In the genomic region with DNA sequence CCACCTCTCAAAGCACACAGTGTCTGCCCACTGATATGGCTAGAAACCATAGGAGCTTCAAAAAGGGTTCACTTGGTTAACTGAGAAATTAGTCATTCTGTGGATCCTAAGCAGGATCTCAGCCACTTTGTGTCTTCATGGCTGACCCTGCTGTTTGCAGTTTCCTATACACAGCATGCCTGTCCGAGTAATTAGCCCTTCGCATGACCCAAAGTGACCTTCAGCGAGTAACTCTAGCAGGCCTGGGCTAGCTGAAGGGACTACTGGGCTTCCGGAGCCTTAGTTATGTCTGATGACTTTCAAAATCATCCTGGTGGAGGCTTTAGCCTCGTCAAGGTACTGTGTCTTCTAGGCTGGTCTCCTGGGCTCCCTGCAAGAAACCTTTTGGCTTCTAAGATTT, we compare ENCODE assay signal across 11 cellular contexts. TPM values are rescaled to one million over a fixed set of nuclear protein-coding genes. Genes with fewer than 3 reads are reported as not detected.
DNase-seq lines count a peak whose midpoint lies in the region; ATAC-seq, FAIRE-seq and TF ChIP-seq lines count a peak whose summit lies in the region.
"Had no signal": no experiment of that assay in that cellular context is flagged by ENCODE, and none has a peak within 500 bp of the region (broad histone marks: within the 10 kb centered on the region; RNA-seq: fewer than 3 reads in every experiment).

No MANE protein-coding gene starts in this region.

- H3K4me1 ChIP-seq in left ventricle myocardium inferior (peaks cover 66% of the 10 kb centered on the region), astrocyte (ENCODE audit: insufficient read depth, low read length) (peaks cover 32% of the 10 kb centered on the region), mesenchymal stem cell (ENCODE audit: control insufficient read depth, insufficient read depth, low read depth, low read length) (peaks cover 7% of the 10 kb centered on the region), left lung (peaks cover 10 to 57% of the 10 kb centered on the region in 2 donors), OCI-LY7 (ENCODE audit: insufficient read depth, low read length, poor library complexity, severe bottlenecking) (no peaks in the 10 kb centered on the region)

- no peak overlapping the region for H2BK15ac ChIP-seq in mesenchymal stem cell (ENCODE audit: low read depth, poor library complexity, severe bottlenecking)

- peak overlapping the region; percentile 15 for H4K8ac ChIP-seq in mesenchymal stem cell (ENCODE audit: low read length)

- H3K9ac ChIP-seq in astrocyte (ENCODE audit: low read length): no peak overlapping the region
- no peak overlapping the region for H3K9ac ChIP-seq in mesenchymal stem cell (ENCODE audit: low read length)

- H3K27me3 ChIP-seq in left ventricle myocardium inferior (ENCODE audit: low read depth): no peaks in the 10 kb centered on the region
- no peaks in the 10 kb centered on the region for H3K27me3 ChIP-seq in astrocyte (ENCODE audit: insufficient read depth, low read length)
- H3K27me3 ChIP-seq in mesenchymal stem cell (ENCODE audit: control insufficient read depth in 1 of 2, insufficient read depth in 1 of 2, low read length in 2 of 2): no peaks in the 10 kb centered on the region
- no peaks in the 10 kb centered on the region for H3K27me3 ChIP-seq in left lung
- H3K27me3 ChIP-seq: BE2C had no signal

- no peak overlapping the region for H3K14ac ChIP-seq in mesenchymal stem cell (ENCODE audit: low read length in 2 of 2)

- H3K4ac ChIP-seq in mesenchymal stem cell (ENCODE audit: low read depth in 1 of 2, low read length in 2 of 2): no peak overlapping the region

- H3K36me3 ChIP-seq in left ventricle myocardium inferior (no peaks in the 10 kb centered on the region), astrocyte (ENCODE audit: insufficient read depth, low read length) (no peaks in the 10 kb centered on the region), mesenchymal stem cell (ENCODE audit: control insufficient read depth in 1 of 2, insufficient read depth in 2 of 2, low read depth in 1 of 2, low read length in 2 of 2) (no peaks in the 10 kb centered on the region), left lung (no peaks in the 10 kb centered on the region), OCI-LY7 (ENCODE audit: insufficient read depth, low read length) (no peaks in the 10 kb centered on the region)
- H3K36me3 ChIP-seq: BE2C had no signal

- peak overlapping the region; percentile 94 for H3K4me2 ChIP-seq in astrocyte (ENCODE audit: low read length)
- H3K4me2 ChIP-seq in mesenchymal stem cell (ENCODE audit: low read length, poor library complexity, severe bottlenecking): peak overlapping the region; percentile 41
- no peak overlapping the region for H3K4me2 ChIP-seq in OCI-LY7 (ENCODE audit: low read length)

- H3K79me1 ChIP-seq in mesenchymal stem cell (replicated peaks; ENCODE audit: low read length, poor library complexity, severe bottlenecking): peaks cover 3% of the 10 kb centered on the region

- H3K36me3 Mint-ChIP-seq in astrocyte (ENCODE audit: low read depth, unreplicated experiment) (peaks cover 6% of the 10 kb centered on the region), type B pancreatic cell (peaks cover 8% of the 10 kb centered on the region)

- H3K27ac ChIP-seq in left ventricle myocardium inferior (replicated peaks) (peak overlapping the region; percentile 91), astrocyte (ENCODE audit: low read depth, low read length) (no peak overlapping the region), mesenchymal stem cell (ENCODE audit: low read length, poor library complexity, severe bottlenecking) (no peak overlapping the region), left lung (no peak overlapping the region), OCI-LY7 (ENCODE audit: low read depth, low read length, poor library complexity, severe bottlenecking) (no peak overlapping the region)

- H3K27me3 Mint-ChIP-seq in astrocyte (ENCODE audit: low read depth, unreplicated experiment) (no peaks in the 10 kb centered on the region), type B pancreatic cell (no peaks in the 10 kb centered on the region)

- no peak for FAIRE-seq in astrocyte (lab: Jason Lieb, UNC)

- H3K4me3 Mint-ChIP-seq in astrocyte (ENCODE audit: unreplicated experiment) (peak overlapping the region; percentile 88), type B pancreatic cell (peak overlapping the region; percentile 84)

- no peak overlapping the region for H2BK5ac ChIP-seq in mesenchymal stem cell (ENCODE audit: low read depth, low read length, poor library complexity, severe bottlenecking)

- TF ChIP-seq CTCF in left ventricle myocardium inferior (IDR thresholded peaks at IDR 0.05; ENCODE audit: borderline replicate concordance) (no peak), astrocyte (IDR thresholded peaks at IDR 0.05; ENCODE audit: insufficient read depth, low read depth, low read length) (no peak), type B pancreatic cell (conservative IDR thresholded peaks at IDR 0.05) (no peak), left lung (IDR thresholded peaks at IDR 0.05) (no peak), OCI-LY7 (conservative IDR thresholded peaks at IDR 0.05; ENCODE audit: low read length) (no peak)

- WGBS in mesenchymal stem cell: 56% methylated on average over 5 of the region's 5 CpGs

- H4K91ac ChIP-seq in mesenchymal stem cell (ENCODE audit: low read length): no peak overlapping the region

- POLR2A ChIA-PET in OCI-LY7 (lab: Charles Lee): no interaction called here

- no peaks in the 10 kb centered on the region for H3K9me2 ChIP-seq in OCI-LY7 (ENCODE audit: insufficient read depth, low read length)

- DNase-seq in left ventricle myocardium inferior (no peak), left ventricle myocardium superior (no peak), astrocyte (ENCODE audit: low read depth) (no peak), mesenchymal stem cell (peak; percentile 44), type B pancreatic cell (ENCODE audit: extremely low spot score, unreplicated experiment) (no peak), left lung (no peak), OCI-LY7 (ENCODE audit: low spot score) (no peak)
- DNase-seq in activated CD4-positive, alpha-beta T cell treated with anti-CD3 and anti-CD28 coated beads, Interleukin-2, amount 50 U/mL, for 1 hour: no peak
- DNase-seq: activated CD8-positive, alpha-beta memory T cell treated with anti-CD3 and anti-CD28 coated beads, Interleukin-2, amount 50 U/mL, for 48 hours; BE2C; NCI-H345 had no signal

- H4K20me1 ChIP-seq in astrocyte (ENCODE audit: insufficient read depth, low read length): no peaks in the 10 kb centered on the region
- H4K20me1 ChIP-seq in OCI-LY7 (ENCODE audit: insufficient read depth, low read length): no peaks in the 10 kb centered on the region

- peak overlapping the region in 1 of 2 experiments; percentile 38 for H3K18ac ChIP-seq in mesenchymal stem cell (ENCODE audit: low read depth in 1 of 2, low read length in 2 of 2)

- peaks cover 33% of the 10 kb centered on the region for H3K79me2 ChIP-seq in astrocyte (ENCODE audit: insufficient read depth, low read length)
- no peaks in the 10 kb centered on the region for H3K79me2 ChIP-seq in OCI-LY7 (ENCODE audit: insufficient read depth, low read depth, low read length)

- H2BK12ac ChIP-seq in mesenchymal stem cell (ENCODE audit: low read length in 2 of 2): no peak overlapping the region

- H3K9me3 Mint-ChIP-seq in astrocyte (ENCODE audit: unreplicated experiment) (no peaks in the 10 kb centered on the region), type B pancreatic cell (no peaks in the 10 kb centered on the region)

- no peaks in the 10 kb centered on the region for H3K9me3 ChIP-seq in left ventricle myocardium inferior (replicated peaks)
- no peaks in the 10 kb centered on the region for H3K9me3 ChIP-seq in astrocyte (ENCODE audit: insufficient read depth, low read depth, low read length)
- no peaks in the 10 kb centered on the region for H3K9me3 ChIP-seq in mesenchymal stem cell (ENCODE audit: control insufficient read depth, low read length)
- H3K9me3 ChIP-seq in left lung: no peaks in the 10 kb centered on the region
- no peaks in the 10 kb centered on the region for H3K9me3 ChIP-seq in OCI-LY7 (ENCODE audit: low read length)
- H3K9me3 ChIP-seq: BE2C had no signal

- intact Hi-C loops in left ventricle myocardium inferior (cut with micrococcal nuclease) (no loop called here), left ventricle myocardium superior (cut with micrococcal nuclease) (no loop called here), left lung (cut with DNase I) (no loop called here), OCI-LY7 (cut with micrococcal nuclease; ENCODE audit: unreplicated experiment) (no loop called here)

- no TSS peak for BruUV-seq in OCI-LY7 (replicated peaks; lab: Mats Ljungman, UMichigan)

- no peak overlapping the region for H2AFZ ChIP-seq in astrocyte (ENCODE audit: low read depth, low read length)
- H2AFZ ChIP-seq in mesenchymal stem cell (ENCODE audit: low read depth, low read length): no peak overlapping the region
- H2AFZ ChIP-seq in OCI-LY7 (ENCODE audit: low read length): no peak overlapping the region

- no peak for ATAC-seq in left ventricle myocardium superior
- no peak for ATAC-seq in left lung

- H2BK120ac ChIP-seq in mesenchymal stem cell (ENCODE audit: low read depth, low read length): no peak overlapping the region

- H3K4me1 Mint-ChIP-seq in astrocyte (ENCODE audit: low read depth, unreplicated experiment) (peaks cover 49% of the 10 kb centered on the region), type B pancreatic cell (ENCODE audit: unreplicated experiment) (peaks cover 37% of the 10 kb centered on the region)

- H2AK5ac ChIP-seq in mesenchymal stem cell (ENCODE audit: low read length, severe bottlenecking): peak overlapping the region; percentile 41

- H3K23ac ChIP-seq in mesenchymal stem cell (ENCODE audit: low read length in 2 of 2): no peak overlapping the region

- CTCF ChIA-PET in OCI-LY7 (lab: Charles Lee; ENCODE audit: unreplicated experiment): no interaction called here

- H3K27ac Mint-ChIP-seq in astrocyte (ENCODE audit: unreplicated experiment) (peak overlapping the region; percentile 78), type B pancreatic cell (peak overlapping the region; percentile 70)

- H3K4me3 ChIP-seq in left ventricle myocardium inferior (peak overlapping the region; percentile 74), astrocyte (ENCODE audit: insufficient read depth, low read depth, low read length) (no peak overlapping the region), mesenchymal stem cell (ENCODE audit: insufficient read depth in 1 of 2, low read depth in 1 of 2, low read length in 2 of 2) (no peak overlapping the region), left lung (peak overlapping the region in 1 of 2 donors; percentile 66), OCI-LY7 (ENCODE audit: low read depth, low read length, poor library complexity, severe bottlenecking) (no peak overlapping the region)

RNA-seq across cellular contexts. Expression of gene FBXW10B, which starts 28.9 kb away (rescaled TPM):
- total RNA-seq in left ventricle myocardium inferior (1.0 TPM), left ventricle myocardium superior (0.35 TPM), astrocyte (2.4 and 3.9 TPM in 2 replicates), type B pancreatic cell (ENCODE audit: low replicate concordance) (2.4 and 3.3 TPM in 2 replicates), left lung (1 to 10 TPM; 1.4 to 1.5 TPM), OCI-LY7 (2022) (not detected in 2 replicates)
- 0.40 TPM for polyA plus RNA-seq in mesenchymal stem cell (2013, experiment 1 of 2)
- polyA plus RNA-seq in mesenchymal stem cell (2013, experiment 2 of 2): 0.29 TPM
- total RNA-seq in OCI-LY7 (2014; rRNA removed; shearing (Covaris generic)): not detected in 2 replicates

RNA-seq across cellular contexts. Expression of gene TRIM16, which starts 35.7 kb away (rescaled TPM):
- total RNA-seq in left ventricle myocardium inferior (30.4 TPM), left ventricle myocardium superior (24.9 TPM), astrocyte (43.3 and 44.8 TPM in 2 replicates), type B pancreatic cell (ENCODE audit: low replicate concordance) (46.4 and 53.6 TPM in 2 replicates), left lung (10 to 100 TPM; 33.5 to 36.6 TPM), OCI-LY7 (2022) (9.9 and 13.2 TPM in 2 replicates)
- 20.4 TPM for polyA plus RNA-seq in mesenchymal stem cell (2013, experiment 1 of 2)
- polyA plus RNA-seq in mesenchymal stem cell (2013, experiment 2 of 2): 21.1 TPM
- total RNA-seq in OCI-LY7 (2014; rRNA removed; shearing (Covaris generic)): 11.0 and 13.8 TPM in 2 replicates

RNA-seq across cellular contexts. Expression of gene ZNF286A, which starts 51.2 kb away (rescaled TPM):
- total RNA-seq in left ventricle myocardium inferior (10.8 TPM), left ventricle myocardium superior (12.5 TPM), astrocyte (44.1 and 58.6 TPM in 2 replicates), type B pancreatic cell (ENCODE audit: low replicate concordance) (46.1 and 86.1 TPM in 2 replicates), left lung (10 to 100 TPM; 16.3 to 17.3 TPM), OCI-LY7 (2022) (32.3 and 35.4 TPM in 2 replicates)
- 11.0 TPM for polyA plus RNA-seq in mesenchymal stem cell (2013, experiment 1 of 2)
- 12.0 TPM for polyA plus RNA-seq in mesenchymal stem cell (2013, experiment 2 of 2)
- total RNA-seq in OCI-LY7 (2014; rRNA removed; shearing (Covaris generic)): 19.2 and 35.2 TPM in 2 replicates
